In the genomic region with DNA sequence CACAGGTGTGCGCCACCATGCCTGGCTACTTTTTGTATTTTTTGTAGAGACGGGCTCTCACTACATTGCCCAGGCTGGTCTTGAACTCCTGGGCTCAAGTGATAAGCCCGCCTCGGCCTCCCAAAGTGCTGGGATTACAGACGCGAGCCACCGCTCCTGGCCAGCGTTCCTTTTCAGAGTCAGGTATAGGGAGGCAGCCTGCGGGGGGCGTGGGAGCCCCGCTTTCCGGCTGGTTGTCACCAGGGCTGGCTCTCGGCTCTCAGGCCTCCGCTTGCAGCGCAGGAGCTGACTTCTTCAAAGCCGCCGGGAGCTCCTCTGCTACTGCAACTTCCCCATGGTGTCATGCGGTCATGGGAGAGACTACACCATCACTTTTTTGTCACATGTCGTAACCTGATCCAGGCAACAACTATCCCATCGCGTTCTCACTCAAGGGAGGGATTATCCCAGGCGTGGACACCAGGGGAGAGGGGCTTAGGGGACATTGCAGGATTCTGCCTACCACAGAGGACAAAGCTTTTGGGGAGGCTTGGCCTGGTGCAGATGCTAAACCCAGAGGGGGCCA, we compare ENCODE assay signal across 1 cellular context.
TF ChIP-seq lines count a peak whose summit lies in the region.

No MANE protein-coding gene starts in this region.

TF ChIP-seq in HEK293, 187 proteins besides CTCF, POLR2A, EP300 and RAD21 (continued from another document and continues in another):
- TF ChIP-seq ZNF121 (tag by site-specific recombination; IDR thresholded peaks at IDR 0.05) = peak; percentile 29; the same call in 1 of the 2 replicates
- no peak for TF ChIP-seq ZNF37A (tag by site-specific recombination; IDR thresholded peaks at IDR 0.05)
- no peak for TF ChIP-seq MYNN (tag by site-specific recombination; IDR thresholded peaks at IDR 0.05; ENCODE audit: borderline replicate concordance)
- TF ChIP-seq ZNF791 (tag by site-specific recombination; IDR thresholded peaks at IDR 0.05) = no peak
- TF ChIP-seq ZNF266 (tag by site-specific recombination; IDR thresholded peaks at IDR 0.05; ENCODE audit: low read depth) = no peak
- no peak for TF ChIP-seq ZNF157 (tag by site-specific recombination; IDR thresholded peaks at IDR 0.05)
- no peak for TF ChIP-seq ZFP69B (tag by site-specific recombination; IDR thresholded peaks at IDR 0.05)
- TF ChIP-seq, protein P1, sequence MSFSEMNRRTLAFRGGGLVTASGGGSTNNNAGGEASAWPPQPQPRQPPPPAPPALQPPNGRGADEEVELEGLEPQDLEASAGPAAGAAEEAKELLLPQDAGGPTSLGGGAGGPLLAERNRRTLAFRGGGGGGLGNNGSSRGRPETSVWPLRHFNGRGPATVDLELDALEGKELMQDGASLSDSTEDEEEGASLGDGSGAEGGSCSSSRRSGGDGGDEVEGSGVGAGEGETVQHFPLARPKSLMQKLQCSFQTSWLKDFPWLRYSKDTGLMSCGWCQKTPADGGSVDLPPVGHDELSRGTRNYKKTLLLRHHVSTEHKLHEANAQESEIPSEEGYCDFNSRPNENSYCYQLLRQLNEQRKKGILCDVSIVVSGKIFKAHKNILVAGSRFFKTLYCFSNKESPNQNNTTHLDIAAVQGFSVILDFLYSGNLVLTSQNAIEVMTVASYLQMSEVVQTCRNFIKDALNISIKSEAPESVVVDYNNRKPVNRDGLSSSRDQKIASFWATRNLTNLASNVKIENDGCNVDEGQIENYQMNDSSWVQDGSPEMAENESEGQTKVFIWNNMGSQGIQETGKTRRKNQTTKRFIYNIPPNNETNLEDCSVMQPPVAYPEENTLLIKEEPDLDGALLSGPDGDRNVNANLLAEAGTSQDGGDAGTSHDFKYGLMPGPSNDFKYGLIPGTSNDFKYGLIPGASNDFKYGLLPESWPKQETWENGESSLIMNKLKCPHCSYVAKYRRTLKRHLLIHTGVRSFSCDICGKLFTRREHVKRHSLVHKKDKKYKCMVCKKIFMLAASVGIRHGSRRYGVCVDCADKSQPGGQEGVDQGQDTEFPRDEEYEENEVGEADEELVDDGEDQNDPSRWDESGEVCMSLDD (tag by site-specific recombination; IDR thresholded peaks at IDR 0.05) = no peak
- no peak for TF ChIP-seq ZNF558 (tag by site-specific recombination; IDR thresholded peaks at IDR 0.05)
- no peak for TF ChIP-seq ZNF302 (tag by site-specific recombination; IDR thresholded peaks at IDR 0.05; ENCODE audit: low read depth)
- TF ChIP-seq ZNF274 (IDR thresholded peaks at IDR 0.05; ENCODE audit: low read length) = no peak
- TF ChIP-seq ZNF274 (tag by site-specific recombination; IDR thresholded peaks at IDR 0.05; ENCODE audit: borderline replicate concordance) = no peak
- no peak for TF ChIP-seq ZNF501 (tag by site-specific recombination; IDR thresholded peaks at IDR 0.05)
- TF ChIP-seq, protein P2, sequence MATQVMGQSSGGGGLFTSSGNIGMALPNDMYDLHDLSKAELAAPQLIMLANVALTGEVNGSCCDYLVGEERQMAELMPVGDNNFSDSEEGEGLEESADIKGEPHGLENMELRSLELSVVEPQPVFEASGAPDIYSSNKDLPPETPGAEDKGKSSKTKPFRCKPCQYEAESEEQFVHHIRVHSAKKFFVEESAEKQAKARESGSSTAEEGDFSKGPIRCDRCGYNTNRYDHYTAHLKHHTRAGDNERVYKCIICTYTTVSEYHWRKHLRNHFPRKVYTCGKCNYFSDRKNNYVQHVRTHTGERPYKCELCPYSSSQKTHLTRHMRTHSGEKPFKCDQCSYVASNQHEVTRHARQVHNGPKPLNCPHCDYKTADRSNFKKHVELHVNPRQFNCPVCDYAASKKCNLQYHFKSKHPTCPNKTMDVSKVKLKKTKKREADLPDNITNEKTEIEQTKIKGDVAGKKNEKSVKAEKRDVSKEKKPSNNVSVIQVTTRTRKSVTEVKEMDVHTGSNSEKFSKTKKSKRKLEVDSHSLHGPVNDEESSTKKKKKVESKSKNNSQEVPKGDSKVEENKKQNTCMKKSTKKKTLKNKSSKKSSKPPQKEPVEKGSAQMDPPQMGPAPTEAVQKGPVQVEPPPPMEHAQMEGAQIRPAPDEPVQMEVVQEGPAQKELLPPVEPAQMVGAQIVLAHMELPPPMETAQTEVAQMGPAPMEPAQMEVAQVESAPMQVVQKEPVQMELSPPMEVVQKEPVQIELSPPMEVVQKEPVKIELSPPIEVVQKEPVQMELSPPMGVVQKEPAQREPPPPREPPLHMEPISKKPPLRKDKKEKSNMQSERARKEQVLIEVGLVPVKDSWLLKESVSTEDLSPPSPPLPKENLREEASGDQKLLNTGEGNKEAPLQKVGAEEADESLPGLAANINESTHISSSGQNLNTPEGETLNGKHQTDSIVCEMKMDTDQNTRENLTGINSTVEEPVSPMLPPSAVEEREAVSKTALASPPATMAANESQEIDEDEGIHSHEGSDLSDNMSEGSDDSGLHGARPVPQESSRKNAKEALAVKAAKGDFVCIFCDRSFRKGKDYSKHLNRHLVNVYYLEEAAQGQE (tag by site-specific recombination; IDR thresholded peaks at IDR 0.05) = no peak
- TF ChIP-seq, protein P3, sequence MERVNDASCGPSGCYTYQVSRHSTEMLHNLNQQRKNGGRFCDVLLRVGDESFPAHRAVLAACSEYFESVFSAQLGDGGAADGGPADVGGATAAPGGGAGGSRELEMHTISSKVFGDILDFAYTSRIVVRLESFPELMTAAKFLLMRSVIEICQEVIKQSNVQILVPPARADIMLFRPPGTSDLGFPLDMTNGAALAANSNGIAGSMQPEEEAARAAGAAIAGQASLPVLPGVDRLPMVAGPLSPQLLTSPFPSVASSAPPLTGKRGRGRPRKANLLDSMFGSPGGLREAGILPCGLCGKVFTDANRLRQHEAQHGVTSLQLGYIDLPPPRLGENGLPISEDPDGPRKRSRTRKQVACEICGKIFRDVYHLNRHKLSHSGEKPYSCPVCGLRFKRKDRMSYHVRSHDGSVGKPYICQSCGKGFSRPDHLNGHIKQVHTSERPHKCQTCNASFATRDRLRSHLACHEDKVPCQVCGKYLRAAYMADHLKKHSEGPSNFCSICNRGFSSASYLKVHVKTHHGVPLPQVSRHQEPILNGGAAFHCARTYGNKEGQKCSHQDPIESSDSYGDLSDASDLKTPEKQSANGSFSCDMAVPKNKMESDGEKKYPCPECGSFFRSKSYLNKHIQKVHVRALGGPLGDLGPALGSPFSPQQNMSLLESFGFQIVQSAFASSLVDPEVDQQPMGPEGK (tag by site-specific recombination; IDR thresholded peaks at IDR 0.05) = peak; percentile 63
- TF ChIP-seq ZNF768 (tag by site-specific recombination; IDR thresholded peaks at IDR 0.05) = no peak
- TF ChIP-seq, protein P4, sequence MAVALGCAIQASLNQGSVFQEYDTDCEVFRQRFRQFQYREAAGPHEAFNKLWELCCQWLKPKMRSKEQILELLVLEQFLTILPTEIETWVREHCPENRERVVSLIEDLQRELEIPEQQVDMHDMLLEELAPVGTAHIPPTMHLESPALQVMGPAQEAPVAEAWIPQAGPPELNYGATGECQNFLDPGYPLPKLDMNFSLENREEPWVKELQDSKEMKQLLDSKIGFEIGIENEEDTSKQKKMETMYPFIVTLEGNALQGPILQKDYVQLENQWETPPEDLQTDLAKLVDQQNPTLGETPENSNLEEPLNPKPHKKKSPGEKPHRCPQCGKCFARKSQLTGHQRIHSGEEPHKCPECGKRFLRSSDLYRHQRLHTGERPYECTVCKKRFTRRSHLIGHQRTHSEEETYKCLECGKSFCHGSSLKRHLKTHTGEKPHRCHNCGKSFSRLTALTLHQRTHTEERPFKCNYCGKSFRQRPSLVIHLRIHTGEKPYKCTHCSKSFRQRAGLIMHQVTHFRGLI (tag by site-specific recombination; IDR thresholded peaks at IDR 0.05) = no peak
- TF ChIP-seq ZNF777 (tag by site-specific recombination; IDR thresholded peaks at IDR 0.05; ENCODE audit: borderline replicate concordance) = no peak
- no peak for TF ChIP-seq ZSCAN23 (tag by site-specific recombination; IDR thresholded peaks at IDR 0.05)
- no peak for TF ChIP-seq ZNF391 (tag by site-specific recombination; IDR thresholded peaks at IDR 0.05; ENCODE audit: borderline replicate concordance, low read depth)
- TF ChIP-seq MZF1 (tag by site-specific recombination; IDR thresholded peaks at IDR 0.05; ENCODE audit: borderline replicate concordance) = no peak
- no peak for TF ChIP-seq SCRT1 (tag by site-specific recombination; IDR thresholded peaks at IDR 0.05; ENCODE audit: borderline replicate concordance)
- TF ChIP-seq YY2 (tag by site-specific recombination; IDR thresholded peaks at IDR 0.05) = no peak
- TF ChIP-seq WT1 (tag by site-specific recombination; IDR thresholded peaks at IDR 0.05) = peak; percentile 69
- 0 out of 2 replicates have a peak, but pooled peaks have one; percentile 32 for TF ChIP-seq PRDM1 (tag by site-specific recombination; IDR thresholded peaks at IDR 0.05)
- TF ChIP-seq SETDB1 (IDR thresholded peaks at IDR 0.05; ENCODE audit: insufficient read length, low read length) = no peak
- TF ChIP-seq, protein P5, sequence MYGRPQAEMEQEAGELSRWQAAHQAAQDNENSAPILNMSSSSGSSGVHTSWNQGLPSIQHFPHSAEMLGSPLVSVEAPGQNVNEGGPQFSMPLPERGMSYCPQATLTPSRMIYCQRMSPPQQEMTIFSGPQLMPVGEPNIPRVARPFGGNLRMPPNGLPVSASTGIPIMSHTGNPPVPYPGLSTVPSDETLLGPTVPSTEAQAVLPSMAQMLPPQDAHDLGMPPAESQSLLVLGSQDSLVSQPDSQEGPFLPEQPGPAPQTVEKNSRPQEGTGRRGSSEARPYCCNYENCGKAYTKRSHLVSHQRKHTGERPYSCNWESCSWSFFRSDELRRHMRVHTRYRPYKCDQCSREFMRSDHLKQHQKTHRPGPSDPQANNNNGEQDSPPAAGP (tag by site-specific recombination; IDR thresholded peaks at IDR 0.05) = 0 out of 2 replicates have a peak, but pooled peaks have one; percentile 40
- no peak for TF ChIP-seq ZNF596 (tag by site-specific recombination; IDR thresholded peaks at IDR 0.05)
- peak; percentile 96 for TF ChIP-seq GLIS1 (tag by site-specific recombination; IDR thresholded peaks at IDR 0.05)
- TF ChIP-seq ZNF529 (tag by site-specific recombination; IDR thresholded peaks at IDR 0.05; ENCODE audit: insufficient replicate concordance) = no peak
- TF ChIP-seq ZSCAN30 (tag by site-specific recombination; IDR thresholded peaks at IDR 0.05) = no peak
- TF ChIP-seq, protein P6, sequence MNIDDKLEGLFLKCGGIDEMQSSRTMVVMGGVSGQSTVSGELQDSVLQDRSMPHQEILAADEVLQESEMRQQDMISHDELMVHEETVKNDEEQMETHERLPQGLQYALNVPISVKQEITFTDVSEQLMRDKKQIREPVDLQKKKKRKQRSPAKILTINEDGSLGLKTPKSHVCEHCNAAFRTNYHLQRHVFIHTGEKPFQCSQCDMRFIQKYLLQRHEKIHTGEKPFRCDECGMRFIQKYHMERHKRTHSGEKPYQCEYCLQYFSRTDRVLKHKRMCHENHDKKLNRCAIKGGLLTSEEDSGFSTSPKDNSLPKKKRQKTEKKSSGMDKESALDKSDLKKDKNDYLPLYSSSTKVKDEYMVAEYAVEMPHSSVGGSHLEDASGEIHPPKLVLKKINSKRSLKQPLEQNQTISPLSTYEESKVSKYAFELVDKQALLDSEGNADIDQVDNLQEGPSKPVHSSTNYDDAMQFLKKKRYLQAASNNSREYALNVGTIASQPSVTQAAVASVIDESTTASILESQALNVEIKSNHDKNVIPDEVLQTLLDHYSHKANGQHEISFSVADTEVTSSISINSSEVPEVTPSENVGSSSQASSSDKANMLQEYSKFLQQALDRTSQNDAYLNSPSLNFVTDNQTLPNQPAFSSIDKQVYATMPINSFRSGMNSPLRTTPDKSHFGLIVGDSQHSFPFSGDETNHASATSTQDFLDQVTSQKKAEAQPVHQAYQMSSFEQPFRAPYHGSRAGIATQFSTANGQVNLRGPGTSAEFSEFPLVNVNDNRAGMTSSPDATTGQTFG (tag by site-specific recombination; IDR thresholded peaks at IDR 0.05; ENCODE audit: borderline replicate concordance) = no peak
- no peak for TF ChIP-seq ZNF571 (tag by site-specific recombination; IDR thresholded peaks at IDR 0.05)
- TF ChIP-seq ZFP37 (tag by site-specific recombination; IDR thresholded peaks at IDR 0.05) = no peak
- TF ChIP-seq GFI1B (tag by site-specific recombination; IDR thresholded peaks at IDR 0.05) = no peak
- peak; percentile 80 for TF ChIP-seq ZNF600 (tag by site-specific recombination; IDR thresholded peaks at IDR 0.05)
- no peak for TF ChIP-seq ZNF146 (tag by site-specific recombination; IDR thresholded peaks at IDR 0.05)
- TF ChIP-seq, protein P7, sequence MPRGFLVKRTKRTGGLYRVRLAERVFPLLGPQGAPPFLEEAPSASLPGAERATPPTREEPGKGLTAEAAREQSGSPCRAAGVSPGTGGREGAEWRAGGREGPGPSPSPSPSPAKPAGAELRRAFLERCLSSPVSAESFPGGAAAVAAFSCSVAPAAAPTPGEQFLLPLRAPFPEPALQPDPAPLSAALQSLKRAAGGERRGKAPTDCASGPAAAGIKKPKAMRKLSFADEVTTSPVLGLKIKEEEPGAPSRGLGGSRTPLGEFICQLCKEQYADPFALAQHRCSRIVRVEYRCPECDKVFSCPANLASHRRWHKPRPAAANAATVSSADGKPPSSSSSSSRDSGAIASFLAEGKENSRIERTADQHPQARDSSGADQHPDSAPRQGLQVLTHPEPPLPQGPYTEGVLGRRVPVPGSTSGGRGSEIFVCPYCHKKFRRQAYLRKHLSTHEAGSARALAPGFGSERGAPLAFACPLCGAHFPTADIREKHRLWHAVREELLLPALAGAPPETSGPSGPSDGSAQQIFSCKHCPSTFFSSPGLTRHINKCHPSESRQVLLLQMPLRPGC (tag by site-specific recombination; IDR thresholded peaks at IDR 0.05) = no peak
- TF ChIP-seq ZNF555 (tag by site-specific recombination; conservative IDR thresholded peaks at IDR 0.05) = no peak
- no peak for TF ChIP-seq EGR2 (tag by site-specific recombination; IDR thresholded peaks at IDR 0.05; ENCODE audit: low read depth)
- TF ChIP-seq BCL11A (tag by site-specific recombination; IDR thresholded peaks at IDR 0.05; ENCODE audit: low read depth) = no peak
- TF ChIP-seq, protein P8, sequence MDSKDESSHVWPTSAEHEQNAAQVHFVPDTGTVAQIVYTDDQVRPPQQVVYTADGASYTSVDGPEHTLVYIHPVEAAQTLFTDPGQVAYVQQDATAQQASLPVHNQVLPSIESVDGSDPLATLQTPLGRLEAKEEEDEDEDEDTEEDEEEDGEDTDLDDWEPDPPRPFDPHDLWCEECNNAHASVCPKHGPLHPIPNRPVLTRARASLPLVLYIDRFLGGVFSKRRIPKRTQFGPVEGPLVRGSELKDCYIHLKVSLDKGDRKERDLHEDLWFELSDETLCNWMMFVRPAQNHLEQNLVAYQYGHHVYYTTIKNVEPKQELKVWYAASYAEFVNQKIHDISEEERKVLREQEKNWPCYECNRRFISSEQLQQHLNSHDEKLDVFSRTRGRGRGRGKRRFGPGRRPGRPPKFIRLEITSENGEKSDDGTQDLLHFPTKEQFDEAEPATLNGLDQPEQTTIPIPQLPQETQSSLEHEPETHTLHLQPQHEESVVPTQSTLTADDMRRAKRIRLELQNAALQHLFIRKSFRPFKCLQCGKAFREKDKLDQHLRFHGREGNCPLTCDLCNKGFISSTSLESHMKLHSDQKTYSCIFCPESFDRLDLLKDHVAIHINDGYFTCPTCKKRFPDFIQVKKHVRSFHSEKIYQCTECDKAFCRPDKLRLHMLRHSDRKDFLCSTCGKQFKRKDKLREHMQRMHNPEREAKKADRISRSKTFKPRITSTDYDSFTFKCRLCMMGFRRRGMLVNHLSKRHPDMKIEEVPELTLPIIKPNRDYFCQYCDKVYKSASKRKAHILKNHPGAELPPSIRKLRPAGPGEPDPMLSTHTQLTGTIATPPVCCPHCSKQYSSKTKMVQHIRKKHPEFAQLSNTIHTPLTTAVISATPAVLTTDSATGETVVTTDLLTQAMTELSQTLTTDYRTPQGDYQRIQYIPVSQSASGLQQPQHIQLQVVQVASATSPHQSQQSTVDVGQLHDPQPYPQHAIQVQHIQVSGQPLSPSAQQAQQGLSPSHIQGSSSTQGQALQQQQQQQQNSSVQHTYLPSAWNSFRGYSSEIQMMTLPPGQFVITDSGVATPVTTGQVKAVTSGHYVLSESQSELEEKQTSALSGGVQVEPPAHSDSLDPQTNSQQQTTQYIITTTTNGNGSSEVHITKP (tag by site-specific recombination; IDR thresholded peaks at IDR 0.05) = peak; percentile 43; the same call in 1 of the 2 replicates
- peak; percentile 99 for TF ChIP-seq OSR2 (tag by site-specific recombination; IDR thresholded peaks at IDR 0.05)
